ENCODE assay signal across 1 cellular context in genomic region chr22:42414565-42415298, GRCh38.
TF ChIP-seq lines count a peak whose summit lies in the region.

No MANE protein-coding gene starts in this region.

TF ChIP-seq in HepG2, 621 proteins besides CTCF, POLR2A, EP300 and RAD21 (continued from another document and continues in another):
- TF ChIP-seq, protein P1, sequence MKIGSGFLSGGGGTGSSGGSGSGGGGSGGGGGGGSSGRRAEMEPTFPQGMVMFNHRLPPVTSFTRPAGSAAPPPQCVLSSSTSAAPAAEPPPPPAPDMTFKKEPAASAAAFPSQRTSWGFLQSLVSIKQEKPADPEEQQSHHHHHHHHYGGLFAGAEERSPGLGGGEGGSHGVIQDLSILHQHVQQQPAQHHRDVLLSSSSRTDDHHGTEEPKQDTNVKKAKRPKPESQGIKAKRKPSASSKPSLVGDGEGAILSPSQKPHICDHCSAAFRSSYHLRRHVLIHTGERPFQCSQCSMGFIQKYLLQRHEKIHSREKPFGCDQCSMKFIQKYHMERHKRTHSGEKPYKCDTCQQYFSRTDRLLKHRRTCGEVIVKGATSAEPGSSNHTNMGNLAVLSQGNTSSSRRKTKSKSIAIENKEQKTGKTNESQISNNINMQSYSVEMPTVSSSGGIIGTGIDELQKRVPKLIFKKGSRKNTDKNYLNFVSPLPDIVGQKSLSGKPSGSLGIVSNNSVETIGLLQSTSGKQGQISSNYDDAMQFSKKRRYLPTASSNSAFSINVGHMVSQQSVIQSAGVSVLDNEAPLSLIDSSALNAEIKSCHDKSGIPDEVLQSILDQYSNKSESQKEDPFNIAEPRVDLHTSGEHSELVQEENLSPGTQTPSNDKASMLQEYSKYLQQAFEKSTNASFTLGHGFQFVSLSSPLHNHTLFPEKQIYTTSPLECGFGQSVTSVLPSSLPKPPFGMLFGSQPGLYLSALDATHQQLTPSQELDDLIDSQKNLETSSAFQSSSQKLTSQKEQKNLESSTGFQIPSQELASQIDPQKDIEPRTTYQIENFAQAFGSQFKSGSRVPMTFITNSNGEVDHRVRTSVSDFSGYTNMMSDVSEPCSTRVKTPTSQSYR (CRISPR knock-in tag; IDR thresholded peaks at IDR 0.05; ENCODE audit: borderline replicate concordance), result 0 out of 2 replicates have a peak, but pooled peaks have one; percentile 30
- TF ChIP-seq SP5 (CRISPR knock-in tag; IDR thresholded peaks at IDR 0.05; ENCODE audit: borderline replicate concordance, low read depth), result peak; percentile 93
- TF ChIP-seq, protein P2, sequence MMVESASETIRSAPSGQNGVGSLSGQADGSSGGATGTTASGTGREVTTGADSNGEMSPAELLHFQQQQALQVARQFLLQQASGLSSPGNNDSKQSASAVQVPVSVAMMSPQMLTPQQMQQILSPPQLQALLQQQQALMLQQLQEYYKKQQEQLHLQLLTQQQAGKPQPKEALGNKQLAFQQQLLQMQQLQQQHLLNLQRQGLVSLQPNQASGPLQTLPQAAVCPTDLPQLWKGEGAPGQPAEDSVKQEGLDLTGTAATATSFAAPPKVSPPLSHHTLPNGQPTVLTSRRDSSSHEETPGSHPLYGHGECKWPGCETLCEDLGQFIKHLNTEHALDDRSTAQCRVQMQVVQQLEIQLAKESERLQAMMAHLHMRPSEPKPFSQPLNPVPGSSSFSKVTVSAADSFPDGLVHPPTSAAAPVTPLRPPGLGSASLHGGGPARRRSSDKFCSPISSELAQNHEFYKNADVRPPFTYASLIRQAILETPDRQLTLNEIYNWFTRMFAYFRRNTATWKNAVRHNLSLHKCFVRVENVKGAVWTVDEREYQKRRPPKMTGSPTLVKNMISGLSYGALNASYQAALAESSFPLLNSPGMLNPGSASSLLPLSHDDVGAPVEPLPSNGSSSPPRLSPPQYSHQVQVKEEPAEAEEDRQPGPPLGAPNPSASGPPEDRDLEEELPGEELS (CRISPR knock-in tag; IDR thresholded peaks at IDR 0.05), result 0 out of 2 replicates have a peak, but pooled peaks have one; percentile 29
- TF ChIP-seq NR2F2 (IDR thresholded peaks at IDR 0.05; ENCODE audit: borderline replicate concordance, low read depth), result peak; percentile 94
- TF ChIP-seq SOX6 (IDR thresholded peaks at IDR 0.05), result no peak
- TF ChIP-seq SOX6 (CRISPR knock-in tag; IDR thresholded peaks at IDR 0.05), result peak; percentile 33; the same call in 1 of the 2 replicates
- TF ChIP-seq ZBTB7A (CRISPR knock-in tag; IDR thresholded peaks at IDR 0.05), result 0 out of 2 replicates have a peak, but pooled peaks have one; percentile 46
- peak; percentile 34; the same call in 1 of the 2 replicates for TF ChIP-seq HNF4G (IDR thresholded peaks at IDR 0.05; ENCODE audit: borderline replicate concordance, low read depth, low read length)
- no peak for TF ChIP-seq HNF4G (CRISPR knock-in tag; IDR thresholded peaks at IDR 0.05; ENCODE audit: borderline replicate concordance, low read depth)
- peak; percentile 92 for TF ChIP-seq NR2F6 (IDR thresholded peaks at IDR 0.05)
- peak; percentile 91 for TF ChIP-seq NR2F6 (CRISPR knock-in tag; IDR thresholded peaks at IDR 0.05)
- peak; percentile 53 for TF ChIP-seq ASH2L (IDR thresholded peaks at IDR 0.05; ENCODE audit: insufficient read length, low read depth, low read length)
- peak; percentile 77 for TF ChIP-seq PATZ1 (CRISPR knock-in tag; IDR thresholded peaks at IDR 0.05)
- peak; percentile 26; the same call in 1 of the 2 replicates for TF ChIP-seq ZNF446 (CRISPR knock-in tag; IDR thresholded peaks at IDR 0.05)
- peak; percentile 23; the same call in 1 of the 2 replicates for TF ChIP-seq RXRA (CRISPR knock-in tag; IDR thresholded peaks at IDR 0.05)
- TF ChIP-seq ZNF670 (CRISPR knock-in tag; IDR thresholded peaks at IDR 0.05; ENCODE audit: borderline replicate concordance), result no peak
- 0 out of 2 replicates have a peak, but pooled peaks have one; percentile 18 for TF ChIP-seq MED1 (CRISPR knock-in tag; IDR thresholded peaks at IDR 0.05)
- 0 out of 2 replicates have a peak, but pooled peaks have one; percentile 39 for TF ChIP-seq MTA1 (CRISPR knock-in tag; IDR thresholded peaks at IDR 0.05; ENCODE audit: borderline replicate concordance)
- peak; percentile 49; the same call in 1 of the 2 replicates for TF ChIP-seq HHEX (CRISPR knock-in tag; IDR thresholded peaks at IDR 0.05)
- TF ChIP-seq, protein P3, sequence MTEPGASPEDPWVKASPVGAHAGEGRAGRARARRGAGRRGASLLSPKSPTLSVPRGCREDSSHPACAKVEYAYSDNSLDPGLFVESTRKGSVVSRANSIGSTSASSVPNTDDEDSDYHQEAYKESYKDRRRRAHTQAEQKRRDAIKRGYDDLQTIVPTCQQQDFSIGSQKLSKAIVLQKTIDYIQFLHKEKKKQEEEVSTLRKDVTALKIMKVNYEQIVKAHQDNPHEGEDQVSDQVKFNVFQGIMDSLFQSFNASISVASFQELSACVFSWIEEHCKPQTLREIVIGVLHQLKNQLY (CRISPR knock-in tag; IDR thresholded peaks at IDR 0.05), result no peak
- peak; percentile 51 for TF ChIP-seq SALL1 (CRISPR knock-in tag; IDR thresholded peaks at IDR 0.05)
- TF ChIP-seq KDM6A (CRISPR knock-in tag; IDR thresholded peaks at IDR 0.05; ENCODE audit: low read depth), result peak; percentile 55; the same call in 1 of the 2 replicates
- TF ChIP-seq ZBTB7B (CRISPR knock-in tag; IDR thresholded peaks at IDR 0.05), result peak; percentile 39; the same call in 1 of the 2 replicates
- TF ChIP-seq RARA (CRISPR knock-in tag; IDR thresholded peaks at IDR 0.05), result peak; percentile 70
- peak; percentile 21; the same call in 1 of the 2 replicates for TF ChIP-seq HNF4A (CRISPR knock-in tag; IDR thresholded peaks at IDR 0.05)
- TF ChIP-seq ZNF598 (CRISPR knock-in tag; IDR thresholded peaks at IDR 0.05; ENCODE audit: borderline replicate concordance), result 0 out of 2 replicates have a peak, but pooled peaks have one; percentile 26
- TF ChIP-seq ZNF331 (CRISPR knock-in tag; IDR thresholded peaks at IDR 0.05), result peak; percentile 76
- 0 out of 2 replicates have a peak, but pooled peaks have one; percentile 9 for TF ChIP-seq MAZ (IDR thresholded peaks at IDR 0.05; ENCODE audit: borderline replicate concordance, low read depth, low read length)
- TF ChIP-seq MAZ (CRISPR knock-in tag; IDR thresholded peaks at IDR 0.05; ENCODE audit: low read depth), result no peak
- TF ChIP-seq JUND (CRISPR knock-in tag; IDR thresholded peaks at IDR 0.05), result no peak
- TF ChIP-seq ZNF609 (CRISPR knock-in tag; IDR thresholded peaks at IDR 0.05; ENCODE audit: borderline replicate concordance), result peak; percentile 86
- TF ChIP-seq ZBTB46 (CRISPR knock-in tag; IDR thresholded peaks at IDR 0.05; ENCODE audit: borderline replicate concordance), result no peak
- TF ChIP-seq, protein P4, sequence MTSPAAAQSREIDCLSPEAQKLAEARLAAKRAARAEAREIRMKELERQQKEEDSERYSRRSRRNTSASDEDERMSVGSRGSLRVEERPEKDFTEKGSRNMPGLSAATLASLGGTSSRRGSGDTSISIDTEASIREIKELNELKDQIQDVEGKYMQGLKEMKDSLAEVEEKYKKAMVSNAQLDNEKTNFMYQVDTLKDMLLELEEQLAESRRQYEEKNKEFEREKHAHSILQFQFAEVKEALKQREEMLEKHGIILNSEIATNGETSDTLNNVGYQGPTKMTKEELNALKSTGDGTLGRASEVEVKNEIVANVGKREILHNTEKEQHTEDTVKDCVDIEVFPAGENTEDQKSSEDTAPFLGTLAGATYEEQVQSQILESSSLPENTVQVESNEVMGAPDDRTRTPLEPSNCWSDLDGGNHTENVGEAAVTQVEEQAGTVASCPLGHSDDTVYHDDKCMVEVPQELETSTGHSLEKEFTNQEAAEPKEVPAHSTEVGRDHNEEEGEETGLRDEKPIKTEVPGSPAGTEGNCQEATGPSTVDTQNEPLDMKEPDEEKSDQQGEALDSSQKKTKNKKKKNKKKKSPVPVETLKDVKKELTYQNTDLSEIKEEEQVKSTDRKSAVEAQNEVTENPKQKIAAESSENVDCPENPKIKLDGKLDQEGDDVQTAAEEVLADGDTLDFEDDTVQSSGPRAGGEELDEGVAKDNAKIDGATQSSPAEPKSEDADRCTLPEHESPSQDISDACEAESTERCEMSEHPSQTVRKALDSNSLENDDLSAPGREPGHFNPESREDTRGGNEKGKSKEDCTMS (CRISPR knock-in tag; conservative IDR thresholded peaks at IDR 0.05), result no peak
- TF ChIP-seq, protein P5, sequence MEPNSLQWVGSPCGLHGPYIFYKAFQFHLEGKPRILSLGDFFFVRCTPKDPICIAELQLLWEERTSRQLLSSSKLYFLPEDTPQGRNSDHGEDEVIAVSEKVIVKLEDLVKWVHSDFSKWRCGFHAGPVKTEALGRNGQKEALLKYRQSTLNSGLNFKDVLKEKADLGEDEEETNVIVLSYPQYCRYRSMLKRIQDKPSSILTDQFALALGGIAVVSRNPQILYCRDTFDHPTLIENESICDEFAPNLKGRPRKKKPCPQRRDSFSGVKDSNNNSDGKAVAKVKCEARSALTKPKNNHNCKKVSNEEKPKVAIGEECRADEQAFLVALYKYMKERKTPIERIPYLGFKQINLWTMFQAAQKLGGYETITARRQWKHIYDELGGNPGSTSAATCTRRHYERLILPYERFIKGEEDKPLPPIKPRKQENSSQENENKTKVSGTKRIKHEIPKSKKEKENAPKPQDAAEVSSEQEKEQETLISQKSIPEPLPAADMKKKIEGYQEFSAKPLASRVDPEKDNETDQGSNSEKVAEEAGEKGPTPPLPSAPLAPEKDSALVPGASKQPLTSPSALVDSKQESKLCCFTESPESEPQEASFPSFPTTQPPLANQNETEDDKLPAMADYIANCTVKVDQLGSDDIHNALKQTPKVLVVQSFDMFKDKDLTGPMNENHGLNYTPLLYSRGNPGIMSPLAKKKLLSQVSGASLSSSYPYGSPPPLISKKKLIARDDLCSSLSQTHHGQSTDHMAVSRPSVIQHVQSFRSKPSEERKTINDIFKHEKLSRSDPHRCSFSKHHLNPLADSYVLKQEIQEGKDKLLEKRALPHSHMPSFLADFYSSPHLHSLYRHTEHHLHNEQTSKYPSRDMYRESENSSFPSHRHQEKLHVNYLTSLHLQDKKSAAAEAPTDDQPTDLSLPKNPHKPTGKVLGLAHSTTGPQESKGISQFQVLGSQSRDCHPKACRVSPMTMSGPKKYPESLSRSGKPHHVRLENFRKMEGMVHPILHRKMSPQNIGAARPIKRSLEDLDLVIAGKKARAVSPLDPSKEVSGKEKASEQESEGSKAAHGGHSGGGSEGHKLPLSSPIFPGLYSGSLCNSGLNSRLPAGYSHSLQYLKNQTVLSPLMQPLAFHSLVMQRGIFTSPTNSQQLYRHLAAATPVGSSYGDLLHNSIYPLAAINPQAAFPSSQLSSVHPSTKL (CRISPR knock-in tag; IDR thresholded peaks at IDR 0.05), result peak; percentile 53
- TF ChIP-seq ZFX (CRISPR knock-in tag; IDR thresholded peaks at IDR 0.05; ENCODE audit: low read depth), result peak; percentile 32; the same call in 1 of the 2 replicates
- TF ChIP-seq FOXP1 (IDR thresholded peaks at IDR 0.05), result no peak
- TF ChIP-seq FOXP1 (CRISPR knock-in tag; IDR thresholded peaks at IDR 0.05), result peak; percentile 38; the same call in 1 of the 2 replicates
- peak; percentile 30; the same call in 1 of the 2 replicates for TF ChIP-seq BCL6 (CRISPR knock-in tag; IDR thresholded peaks at IDR 0.05)
- 0 out of 2 replicates have a peak, but pooled peaks have one; percentile 24 for TF ChIP-seq SAP130 (CRISPR knock-in tag; IDR thresholded peaks at IDR 0.05; ENCODE audit: low read depth)
